ENCODE assay signal across 1 cellular context in genomic region chr15:101008158-101009139, GRCh38.
A peak's percentile ranks its signal among the peaks of the same experiment; 100 is the strongest.
TF ChIP-seq lines count a peak whose summit lies in the region.

No MANE protein-coding gene starts in this region.

TF ChIP-seq in K562, 482 proteins besides CTCF, POLR2A, EP300 and RAD21 (continued from another document):
- TF ChIP-seq CTCFL (IDR thresholded peaks at IDR 0.05; ENCODE audit: borderline replicate concordance, insufficient read depth, low read depth, low read length, poor library complexity, severe bottlenecking): peak; percentile 8
- no peak for TF ChIP-seq ZNF212 (CRISPR knock-in tag; IDR thresholded peaks at IDR 0.05)
- no peak for TF ChIP-seq CHD2 (IDR thresholded peaks at IDR 0.05; ENCODE audit: low read depth, low read length)
- TF ChIP-seq FOSL1 (tag; conservative IDR thresholded peaks at IDR 0.05): peak; percentile 33; the same call in 1 of the 2 replicates
- peak; percentile 71; the same call in 1 of the 2 replicates for TF ChIP-seq DPF2 (IDR thresholded peaks at IDR 0.05)
- peak; percentile 36; the same call in 1 of the 2 replicates for TF ChIP-seq ZNF12 (CRISPR knock-in tag; IDR thresholded peaks at IDR 0.05)
- TF ChIP-seq YY1 (IDR thresholded peaks at IDR 0.05; ENCODE audit: borderline replicate concordance in 1 of 3, control insufficient read depth in 1 of 3, extremely low read depth in 1 of 3, insufficient read depth in 3 of 3, insufficient read length in 1 of 3, insufficient replicate concordance in 2 of 3, low read depth in 1 of 3, low read length in 2 of 3): peak in 2 of 3 experiments; percentile 9 to 42
